ENCODE assay signal across 1 cellular context in the genomic region with DNA sequence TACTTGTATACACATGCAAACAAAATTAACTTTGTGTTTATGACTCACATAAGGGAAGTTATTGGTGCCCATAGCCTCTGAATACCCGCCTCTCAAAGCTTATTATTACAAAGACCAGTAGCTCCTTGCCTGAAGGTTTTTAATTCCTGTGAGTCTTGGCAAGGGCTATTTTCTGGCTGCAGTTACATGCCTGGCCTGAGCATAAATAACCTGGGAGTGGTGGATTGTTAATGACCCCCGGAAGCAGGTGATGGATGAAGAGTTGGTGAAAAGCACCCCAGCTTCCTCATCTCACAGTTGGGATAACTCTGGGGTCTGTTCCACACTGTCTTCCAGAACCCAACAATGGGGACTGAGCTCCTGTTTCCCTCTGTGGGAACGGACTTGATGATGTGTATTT.
TF ChIP-seq lines count a peak whose summit lies in the region.

No MANE protein-coding gene starts in this region.

TF ChIP-seq in IMR-90, 13 proteins besides CTCF, POLR2A, EP300 and RAD21 (continued from another document):
- TF ChIP-seq, protein P1, sequence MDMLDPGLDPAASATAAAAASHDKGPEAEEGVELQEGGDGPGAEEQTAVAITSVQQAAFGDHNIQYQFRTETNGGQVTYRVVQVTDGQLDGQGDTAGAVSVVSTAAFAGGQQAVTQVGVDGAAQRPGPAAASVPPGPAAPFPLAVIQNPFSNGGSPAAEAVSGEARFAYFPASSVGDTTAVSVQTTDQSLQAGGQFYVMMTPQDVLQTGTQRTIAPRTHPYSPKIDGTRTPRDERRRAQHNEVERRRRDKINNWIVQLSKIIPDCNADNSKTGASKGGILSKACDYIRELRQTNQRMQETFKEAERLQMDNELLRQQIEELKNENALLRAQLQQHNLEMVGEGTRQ (IDR thresholded peaks at IDR 0.05; ENCODE audit: low read depth, low read length), result no peak
- TF ChIP-seq CHD1 (IDR thresholded peaks at IDR 0.05; ENCODE audit: low read depth, low read length) (no peak), FOS (IDR thresholded peaks at IDR 0.05; ENCODE audit: low read depth, low read length) (no peak)
